8 cellular contexts compared by ENCODE assay signal in genomic region chr7:45917658-45918057, GRCh38. TPM values are rescaled to one million over a fixed set of nuclear protein-coding genes. Genes with fewer than 3 reads are reported as not detected.
A peak's percentile ranks its signal among the peaks of the same experiment; 100 is the strongest.
DNase-seq lines count a peak whose midpoint lies in the region; ATAC-seq and TF ChIP-seq lines count a peak whose summit lies in the region.

No MANE protein-coding gene starts in this region.

- H3K4me3 Mint-ChIP-seq in naive thymus-derived CD4-positive, alpha-beta T cell: no peak overlapping the region

- intact Hi-C loops in naive thymus-derived CD4-positive, alpha-beta T cell (cut with micrococcal nuclease): loop anchor here (1.0 to 10.0 kb wide), 8 partner anchors 435 to 1901 kb away; no protein-coding TSS in a partner anchor

- peak; percentile 35 for DNase-seq in AG09319 (ENCODE audit: extremely low read depth, low read depth)
- peak; percentile 43 for DNase-seq in NCI-H774 (lab: John Stamatoyannopoulos, UW)
- DNase-seq in activated CD8-positive, alpha-beta memory T cell treated with anti-CD3 and anti-CD28 coated beads, Interleukin-2, amount 50 U/mL, for 48 hours: peak; percentile 96
- peak; percentile 27 to 82 (median 63) for DNase-seq in naive thymus-derived CD4-positive, alpha-beta T cell
- DNase-seq in stimulated activated CD8-positive, alpha-beta memory T cell treated with anti-CD3 and anti-CD28 coated beads, Interleukin-7, amount 100 ng/mL, for 48 hours (ENCODE audit: extremely low read depth in 1 of 2, low read depth in 1 of 2): peak; percentile 45 to 47

- no peaks in the 10 kb centered on the region for H3K9me3 ChIP-seq in naive thymus-derived CD4-positive, alpha-beta T cell (ENCODE audit: control insufficient read depth in 2 of 3, low read length in 3 of 3)

- H3K4me1 ChIP-seq in naive thymus-derived CD4-positive, alpha-beta T cell (ENCODE audit: control insufficient read depth in 2 of 2, insufficient read depth in 2 of 2, low read length in 2 of 2): peaks cover 0 to 10% of the 10 kb centered on the region in 2 donors

- POLR2A ChIA-PET in naive thymus-derived CD4-positive, alpha-beta T cell (lab: Charles Lee): no interaction called here

- H3K27me3 ChIP-seq in naive thymus-derived CD4-positive, alpha-beta T cell (ENCODE audit: control insufficient read depth in 2 of 2, insufficient read depth in 2 of 2, low read length in 2 of 2): peaks cover 0 to 6% of the 10 kb centered on the region in 2 donors

- H3K27ac Mint-ChIP-seq in naive thymus-derived CD4-positive, alpha-beta T cell: no peak overlapping the region

- peaks cover 0 to 3% (median 0%) of the 10 kb centered on the region in 11 donors for H3K9me3 Mint-ChIP-seq in naive thymus-derived CD4-positive, alpha-beta T cell

- no peak overlapping the region for H3K4me3 ChIP-seq in naive thymus-derived CD4-positive, alpha-beta T cell (ENCODE audit: low read length)

- TF ChIP-seq CTCF in AG09319 (IDR thresholded peaks at IDR 0.05; ENCODE audit: low read depth, low read length): peak; percentile 96

- peaks cover 40 to 58% (median 50%) of the 10 kb centered on the region in 5 donors for H3K27me3 Mint-ChIP-seq in naive thymus-derived CD4-positive, alpha-beta T cell

- ATAC-seq in GM18517 (IDR thresholded peaks at IDR 0.05; ENCODE audit: unreplicated experiment) (peak; percentile 64), HG03108 (IDR thresholded peaks at IDR 0.05; ENCODE audit: unreplicated experiment) (peak; percentile 52), esophagus mucosa (peak; percentile 38)
- ATAC-seq in naive thymus-derived CD4-positive, alpha-beta T cell: peak; percentile 50

- CTCF ChIA-PET in naive thymus-derived CD4-positive, alpha-beta T cell (lab: Charles Lee): interaction anchor here (0.7 to 1.5 kb wide), 6 partner anchors 434 to 1175 kb away, joined by 3 to 6 read pairs (median 4); no protein-coding TSS in a partner anchor

- peaks cover 7 to 26% (median 18%) of the 10 kb centered on the region in 7 donors for H3K4me1 Mint-ChIP-seq in naive thymus-derived CD4-positive, alpha-beta T cell

- no peaks in the 10 kb centered on the region for H3K36me3 ChIP-seq in naive thymus-derived CD4-positive, alpha-beta T cell (ENCODE audit: control insufficient read depth in 2 of 3, insufficient read depth in 3 of 3, low read length in 3 of 3)

- H3K27ac ChIP-seq in naive thymus-derived CD4-positive, alpha-beta T cell (ENCODE audit: low read depth, low read length): no peak overlapping the region

- H3K36me3 Mint-ChIP-seq in naive thymus-derived CD4-positive, alpha-beta T cell: no peaks in the 10 kb centered on the region

RNA-seq across cellular contexts. Expression of gene IGFBP3, which starts 3.4 kb away (rescaled TPM):
- 7.9 TPM for total RNA-seq in esophagus mucosa
- total RNA-seq in naive thymus-derived CD4-positive, alpha-beta T cell: 1 to 10 TPM; 3.2 to 9.4 (median 8.5) TPM
- polyA plus RNA-seq in naive thymus-derived CD4-positive, alpha-beta T cell: 1 to 10 TPM in 1 of 2 donors, under 1 TPM in 1; 0.45 to 1.3 TPM

RNA-seq across cellular contexts. Expression of gene IGFBP1, which starts 29.4 kb away (rescaled TPM):
- total RNA-seq in esophagus mucosa: not detected
- total RNA-seq in naive thymus-derived CD4-positive, alpha-beta T cell: not detected
- not detected for polyA plus RNA-seq in naive thymus-derived CD4-positive, alpha-beta T cell

RNA-seq across cellular contexts. Expression of gene CCDC201, which starts 44.8 kb away (rescaled TPM):
- not detected for total RNA-seq in esophagus mucosa
- not detected for total RNA-seq in naive thymus-derived CD4-positive, alpha-beta T cell
- not detected for polyA plus RNA-seq in naive thymus-derived CD4-positive, alpha-beta T cell

Comparison
In these comparisons a context has a peak if more than half of its experiments do, and no peak if none do; other contexts are left out.
1. DNase-seq: peak in every context shown above with its lines; median percentile 96 in activated CD8-positive, alpha-beta memory T cell treated with anti-CD3 and anti-CD28 coated beads, Interleukin-2, amount 50 U/mL, for 48 hours; 63 in naive thymus-derived CD4-positive, alpha-beta T cell; 46 in stimulated activated CD8-positive, alpha-beta memory T cell treated with anti-CD3 and anti-CD28 coated beads, Interleukin-7, amount 100 ng/mL, for 48 hours; 43 in NCI-H774; 35 in AG09319.